8 cellular contexts compared by ENCODE assay signal in genomic region chr18:9683418-9684396, GRCh38. TPM values are rescaled to one million over a fixed set of nuclear protein-coding genes. Genes with fewer than 3 reads are reported as not detected.
DNase-seq lines count a peak whose midpoint lies in the region; ATAC-seq and TF ChIP-seq lines count a peak whose summit lies in the region.

No MANE protein-coding gene starts in this region.

- H3K4me3 ChIP-seq in lung = no peak overlapping the region

- no peak overlapping the region for H3K27ac ChIP-seq in lung (ENCODE audit: low read depth in 1 of 2, low read length in 1 of 2)

- 70 to 77% methylated on average over 9 of the region's 9 CpGs for WGBS in lung, 2 donors

- no peaks in the 10 kb centered on the region for H3K9me3 ChIP-seq in lung (ENCODE audit: control insufficient read depth in 2 of 2, insufficient read depth in 1 of 2, low read length in 1 of 2)

- H3K27ac Mint-ChIP-seq in chondrocyte (ENCODE audit: unreplicated experiment) (no peak overlapping the region), immature natural killer cell (peak overlapping the region in 1 of 6 donors; percentile 46)

- no peak overlapping the region for H3K4me3 Mint-ChIP-seq in chondrocyte (ENCODE audit: unreplicated experiment)
- H3K4me3 Mint-ChIP-seq in immature natural killer cell = no peak overlapping the region

- no peaks in the 10 kb centered on the region for H3K4me1 ChIP-seq in lung (ENCODE audit: control insufficient read depth in 2 of 2, insufficient read depth in 2 of 2, low read length in 2 of 2)

- H3K27me3 ChIP-seq in lung (ENCODE audit: control insufficient read depth, insufficient read depth) = no peaks in the 10 kb centered on the region

- H3K27me3 Mint-ChIP-seq in chondrocyte (ENCODE audit: low read depth) (no peaks in the 10 kb centered on the region), immature natural killer cell (ENCODE audit: low read depth in 3 of 3) (peaks cover 0 to 10% (median 2%) of the 10 kb centered on the region in 3 donors)

- ATAC-seq in lung (ENCODE audit: insufficient read depth, low FRiP score) = peak; percentile 59
- ATAC-seq in GM21423 (IDR thresholded peaks at IDR 0.05; ENCODE audit: unreplicated experiment) = no peak

- DNase-seq in DMS 273 (lab: John Stamatoyannopoulos, UW; ENCODE audit: unreplicated experiment) (peak; percentile 87), NCI-H2196 treated with DMSO at 0.1 percent for 48 hours (lab: John Stamatoyannopoulos, UW; ENCODE audit: unreplicated experiment) (peak; percentile 13), chondrocyte (ENCODE audit: low spot score) (no peak), lung (ENCODE audit: low spot score) (no peak), RPMI8226 (no peak), immature natural killer cell (no peak)
- no peak for DNase-seq in activated naive CD4-positive, alpha-beta T cell (lab: John Stamatoyannopoulos, UW)

- H3K36me3 Mint-ChIP-seq in chondrocyte (ENCODE audit: low read depth) = no peaks in the 10 kb centered on the region
- H3K36me3 Mint-ChIP-seq in immature natural killer cell = no peaks in the 10 kb centered on the region

- no peaks in the 10 kb centered on the region for H3K9me3 Mint-ChIP-seq in chondrocyte (ENCODE audit: low read depth)
- H3K9me3 Mint-ChIP-seq in immature natural killer cell = no peaks in the 10 kb centered on the region

- peak; percentile 80 for TF ChIP-seq CTCF in chondrocyte (IDR thresholded peaks at IDR 0.05)
- peak; percentile 17 for TF ChIP-seq CTCF in lung (IDR thresholded peaks at IDR 0.05; ENCODE audit: control extremely low read depth, extremely low read depth)

- H3K4me1 Mint-ChIP-seq in chondrocyte (ENCODE audit: low read depth) (peaks cover 18% of the 10 kb centered on the region), immature natural killer cell (no peaks in the 10 kb centered on the region)

- H3K36me3 ChIP-seq in lung (ENCODE audit: control insufficient read depth in 2 of 2, insufficient read depth in 2 of 2, low read length in 2 of 2) = no peaks in the 10 kb centered on the region

RNA-seq across cellular contexts. Expression of gene RAB31, which starts 24.4 kb away (rescaled TPM):
- total RNA-seq in chondrocyte (82.4 to 89.6 TPM (median 87.7 TPM) in 3 replicates), lung (100 to 1,000 TPM in 1 of 2 donors, 10 to 100 TPM in 1; 32.1 to 114 TPM)
- polyA plus RNA-seq in lung (10 to 100 TPM; 21.5 to 67.0 TPM), immature natural killer cell (10 to 100 TPM in 2 of 3 donors, 1 to 10 TPM in 1; 5.3 to 28.0 (median 19.3) TPM)

Comparison
In these comparisons a context has a peak if more than half of its experiments do, and no peak if none do; other contexts are left out.
1. DNase-seq: peak in DMS 273 (single experiment) and NCI-H2196 treated with DMSO at 0.1 percent for 48 hours (single experiment); none in chondrocyte (single experiment), lung (single experiment), activated naive CD4-positive, alpha-beta T cell (0 of 4), RPMI8226 (single experiment) and immature natural killer cell (0 of 3).